Comparison of ENCODE assay signal across 25 cellular contexts in genomic region chr17:4048218-4048617, GRCh38.
"Had no signal": no experiment of that assay in that cellular context is flagged by ENCODE, and none has a peak within 500 bp of the region (broad histone marks: within the 10 kb centered on the region; RNA-seq: fewer than 3 reads in every experiment).

No MANE protein-coding gene starts in this region.

- H3K9me3 Mint-ChIP-seq: activated CD4-positive, alpha-beta T cell treated with anti-CD3 and anti-CD28 coated beads, Interleukin-2, amount 10 ng/mL, durations not matched to agents 24 days and 14 days; activated naive CD4-positive, alpha-beta T cell treated with anti-CD3 and anti-CD28 coated beads, Interleukin-2, amount 50 U/mL, for 24 hours; activated T-helper 1 cell treated with anti-CD3 and anti-CD28 coated beads, Interleukin-12 subunit alpha, Interleukin-12 subunit beta, Interleukin-2, Interleukin-4 antibody, amounts not matched to agents 30 ng/mL and 10 ng/mL and 1 ng/mL, durations not matched to agents 14 hours and 24 hours and 36 hours; brain; T-helper 1 cell treated with Interleukin-12 subunit alpha and Interleukin-12 subunit beta and Interleukin-4 antibody, amounts not matched to agents 30 μg/mL and 1 μg/mL, for 36 hours; WTC11 had no signal

- H3K27ac Mint-ChIP-seq: activated CD4-positive, alpha-beta memory T cell treated with anti-CD3 and anti-CD28 coated beads for 36 hours; activated CD4-positive, alpha-beta T cell treated with anti-CD3 and anti-CD28 coated beads, Interleukin-2, amount 10 ng/mL, durations not matched to agents 24 days and 14 days; activated naive CD4-positive, alpha-beta T cell treated with anti-CD3 and anti-CD28 coated beads, Interleukin-2, amount 50 U/mL, for 24 hours; activated T-helper 1 cell treated with anti-CD3 and anti-CD28 coated beads, Interleukin-12 subunit alpha, Interleukin-12 subunit beta, Interleukin-2, Interleukin-4 antibody, amounts not matched to agents 30 ng/mL and 10 ng/mL and 1 ng/mL, durations not matched to agents 14 hours and 24 hours and 36 hours; brain; T-helper 1 cell treated with Interleukin-12 subunit alpha and Interleukin-12 subunit beta and Interleukin-4 antibody, amounts not matched to agents 30 μg/mL and 1 μg/mL, for 36 hours; WTC11 had no signal

- ATAC-seq: PC-3, WTC11 had no signal

- H3K27me3 Mint-ChIP-seq: activated CD4-positive, alpha-beta memory T cell treated with anti-CD3 and anti-CD28 coated beads for 36 hours; activated CD4-positive, alpha-beta T cell treated with anti-CD3 and anti-CD28 coated beads, Interleukin-2, amount 10 ng/mL, durations not matched to agents 24 days and 14 days; activated naive CD4-positive, alpha-beta T cell treated with anti-CD3 and anti-CD28 coated beads, Interleukin-2, amount 50 U/mL, for 24 hours had no signal

- H3K4me1 Mint-ChIP-seq: brain, WTC11 had no signal

- DNase-seq: activated CD4-positive, alpha-beta memory T cell treated with anti-CD3 and anti-CD28 coated beads for 36 hours; activated CD4-positive, alpha-beta T cell treated with anti-CD3 and anti-CD28 coated beads, Interleukin-2, amount 10 ng/mL, durations not matched to agents 24 days and 14 days; activated CD4-positive, CD25-positive, alpha-beta regulatory T cell treated with anti-CD3 and anti-CD28 coated beads, Interleukin-2, amount 50 U/mL, for 72 hours; activated CD8-positive, alpha-beta memory T cell treated with anti-CD3 and anti-CD28 coated beads, Interleukin-2, amount 50 U/mL, for 4 hours; activated effector memory CD4-positive, alpha-beta T cell treated with Interleukin-2 at 50 U/mL for 16 hours; activated naive CD4-positive, alpha-beta T cell; amygdala; cerebellar nuclear complex; Karpas-422; MM.1S; NCI-H1105; NCI-H1436; NCI-H1694 treated with DMSO at 0.1 percent for 48 hours; NCI-H2029 treated with DMSO at 0.1 percent for 48 hours; NCI-H345; NCI-H510A; NCI-H526 treated with DMSO at 0.1 percent for 48 hours; PC-3; SHP77; T-helper 9 cell had no signal

- H3K4me3 Mint-ChIP-seq: activated CD4-positive, alpha-beta memory T cell treated with anti-CD3 and anti-CD28 coated beads for 36 hours; activated CD4-positive, alpha-beta T cell treated with anti-CD3 and anti-CD28 coated beads, Interleukin-2, amount 10 ng/mL, durations not matched to agents 24 days and 14 days; activated naive CD4-positive, alpha-beta T cell treated with anti-CD3 and anti-CD28 coated beads, Interleukin-2, amount 50 U/mL, for 24 hours; activated T-helper 1 cell treated with anti-CD3 and anti-CD28 coated beads, Interleukin-12 subunit alpha, Interleukin-12 subunit beta, Interleukin-2, Interleukin-4 antibody, amounts not matched to agents 30 ng/mL and 10 ng/mL and 1 ng/mL, durations not matched to agents 14 hours and 24 hours and 36 hours; brain; T-helper 1 cell treated with Interleukin-12 subunit alpha and Interleukin-12 subunit beta and Interleukin-4 antibody, amounts not matched to agents 30 μg/mL and 1 μg/mL, for 36 hours; WTC11 had no signal
